ENCODE assay signal across 12 cellular contexts in the genomic region with DNA sequence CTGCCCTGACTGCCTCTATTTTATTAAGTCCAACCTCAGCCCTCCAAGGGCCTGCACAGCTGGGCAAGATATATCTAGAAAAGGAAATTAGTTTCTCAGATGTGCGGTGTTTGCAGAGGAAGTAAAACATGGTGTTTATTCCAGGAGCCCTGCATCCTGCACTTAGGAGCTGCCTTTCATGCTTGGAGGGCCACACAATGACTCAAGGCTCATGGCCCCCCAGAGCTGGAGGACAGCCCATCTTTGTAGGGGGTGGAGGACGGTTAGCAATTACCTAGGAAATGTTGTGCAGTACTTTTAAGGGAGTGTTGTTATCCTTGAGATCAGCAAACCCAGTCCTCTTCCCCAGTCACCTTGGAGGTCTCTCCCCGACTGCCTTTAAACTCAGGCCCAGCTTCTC.
"Had no signal": no experiment of that assay in that cellular context is flagged by ENCODE, and none has a peak within 500 bp of the region (broad histone marks: within the 10 kb centered on the region; RNA-seq: fewer than 3 reads in every experiment).

No MANE protein-coding gene starts in this region.

- H3K4me3 ChIP-seq: cardiac muscle cell, esophagus muscularis mucosa had no signal

- H3K9ac ChIP-seq: parathyroid adenoma had no signal

- FAIRE-seq: astrocyte had no signal

- H3K27ac ChIP-seq: cardiac muscle cell, esophagus muscularis mucosa, parathyroid adenoma had no signal

- H3K36me3 ChIP-seq: cardiac muscle cell, esophagus muscularis mucosa had no signal

- H3K27me3 ChIP-seq: esophagus muscularis mucosa had no signal

- ATAC-seq: activated CD4-positive, alpha-beta T cell treated with anti-CD3 and anti-CD28 coated beads for 36 hours; left colon had no signal

- H3K9me3 ChIP-seq: esophagus muscularis mucosa had no signal

- DNase-seq: activated CD4-positive, alpha-beta memory T cell treated with anti-CD3 and anti-CD28 coated beads, Interleukin-2, amount 10 ng/mL, durations not matched to agents 7 days and 5 days; activated CD4-positive, alpha-beta T cell treated with anti-CD3 and anti-CD28 coated beads for 36 hours; activated naive CD4-positive, alpha-beta T cell treated with anti-CD3 and anti-CD28 coated beads, Interleukin-2, amount 10 ng/mL, durations not matched to agents 7 days and 5 days; activated T-cell treated with anti-CD3 and anti-CD28 coated beads, Interleukin-2, amount 50 U/mL, for 24 hours; glutamatergic neuron; left colon; mammary epithelial cell; naive B cell had no signal

- H3K4me1 ChIP-seq: esophagus muscularis mucosa, parathyroid adenoma had no signal
